ENCODE assay signal across 2 cellular contexts in the genomic region with DNA sequence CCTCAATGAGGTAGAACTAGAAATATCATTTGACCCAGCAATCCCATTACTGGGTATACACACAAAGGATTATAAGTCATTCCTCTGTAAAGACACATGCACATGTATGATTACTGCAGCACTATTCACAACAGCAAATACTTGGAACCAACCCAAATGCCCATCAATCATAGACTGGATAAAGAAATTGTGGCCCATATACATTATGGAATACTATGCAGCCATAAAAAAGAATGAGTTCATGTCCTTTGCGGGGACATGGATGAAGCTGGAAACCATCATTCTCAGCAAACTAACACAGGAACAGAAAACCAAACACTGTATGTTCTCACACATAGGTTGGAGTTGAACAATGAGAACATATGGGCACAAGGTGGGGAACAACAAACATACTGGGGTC.
A peak's percentile ranks its signal among the peaks of the same experiment; 100 is the strongest.
DNase-seq lines count a peak whose midpoint lies in the region; ATAC-seq, FAIRE-seq and TF ChIP-seq lines count a peak whose summit lies in the region.
"Not testable (repeated sequence)": the region's sequence is repeated elsewhere in the genome, so short reads cannot be mapped to it uniquely, and the experiment has no call there.

No MANE protein-coding gene starts in this region.

- not testable (repeated sequence) for BruUV-seq in K562 (replicated peaks; lab: Mats Ljungman, UMichigan)

- FAIRE-seq in K562 (lab: Jason Lieb, UNC) = not testable (repeated sequence)

- not testable (repeated sequence) for H3K9me1 ChIP-seq in K562 (ENCODE audit: control insufficient read depth, insufficient read depth, low read length)

- H3K9me3 ChIP-seq in HEK293 (ENCODE audit: control insufficient read depth, insufficient read depth, low read depth, low read length); K562 (replicated peaks; ENCODE audit: control insufficient read depth, insufficient read depth, low read depth, low read length): not testable (repeated sequence)

- not testable (repeated sequence) for H3K4me1 ChIP-seq in HEK293 (ENCODE audit: control insufficient read depth, insufficient read depth, low read length); K562 (replicated peaks in 1 of 2; ENCODE audit: control insufficient read depth in 2 of 2, insufficient read depth in 2 of 2, low read length in 2 of 2)

- not testable (repeated sequence) for H3K27ac ChIP-seq in HEK293 (ENCODE audit: extremely low read depth, low read depth, low read length); K562 (ENCODE audit: extremely low read depth, low read depth, low read length)

- 33% methylated on average over 1 of the region's 1 CpG for WGBS in K562 (ENCODE audit: insufficient coverage, low coverage, missing lambda C conversion rate)

- CTCF ChIA-PET in HEK293 (lab: Yijun Ruan, JAX); K562 (lab: Yijun Ruan, JAX; ENCODE audit: low intra/inter-chr PET ratio): not testable (repeated sequence)

- POLR2A ChIA-PET in HEK293 (lab: Yijun Ruan, JAX) = not testable (repeated sequence)
- POLR2A ChIA-PET in K562 (lab: Yijun Ruan, JAX) = interaction anchor here (0.9 kb wide), 1 partner anchor 21 kb away, joined by 3 read pairs; no protein-coding TSS in a partner anchor

- not testable (repeated sequence) for H3K4me2 ChIP-seq in K562 (ENCODE audit: insufficient read depth, low read length)

- not testable (repeated sequence) for TF ChIP-seq RAD21 in K562 (CRISPR knock-in tag; conservative IDR thresholded peaks at IDR 0.05 in 1 of 2, IDR thresholded peaks at IDR 0.05 in 1 of 2)

- not testable (repeated sequence) for H2AFZ ChIP-seq in K562 (ENCODE audit: low read depth, low read length)

- not testable (repeated sequence) for H3K79me2 ChIP-seq in K562 (ENCODE audit: control insufficient read depth, insufficient read depth, low read length)

- not testable (repeated sequence) for H4K20me1 ChIP-seq in K562 (replicated peaks; ENCODE audit: control insufficient read depth, insufficient read depth, low read length)

- H3K27me3 ChIP-seq in K562 (ENCODE audit: control insufficient read depth in 2 of 2, insufficient read depth in 2 of 2, low read length in 2 of 2) = peaks cover 7 to 12% of the 10 kb centered on the region in 2 experiments; a peak in 4 of 5 replicates

- not testable (repeated sequence) for H3K9ac ChIP-seq in K562 (ENCODE audit: insufficient read depth in 1 of 2, low read depth in 2 of 2, low read length in 2 of 2)

- TF ChIP-seq CTCF in HEK293 (tag by site-specific recombination; IDR thresholded peaks at IDR 0.05); K562 (IDR thresholded peaks at IDR 0.05 in 2 of 3, conservative IDR thresholded peaks at IDR 0.05 in 1 of 3; ENCODE audit: insufficient read depth in 2 of 3, low read depth in 1 of 3, low read length in 3 of 3): not testable (repeated sequence)

- not testable (repeated sequence) for TF ChIP-seq POLR2A in K562 (conservative IDR thresholded peaks at IDR 0.05)

- not testable (repeated sequence) for DNase-seq in K562 (ENCODE audit: extremely low read depth in 1 of 4, low spot score in 3 of 4)

- in situ Hi-C loops in K562 (cut with MboI) = not testable (repeated sequence)

- TF ChIP-seq EP300 in K562 (IDR thresholded peaks at IDR 0.05; ENCODE audit: low read length) = not testable (repeated sequence)

- not testable (repeated sequence) for ATAC-seq in K562

- intact Hi-C loops in K562 (cut with micrococcal nuclease) = not testable (repeated sequence)

- not testable (repeated sequence) for H3K36me3 ChIP-seq in HEK293 (ENCODE audit: control insufficient read depth in 2 of 2, insufficient read depth in 1 of 2, low read length in 2 of 2); K562 (ENCODE audit: control insufficient read depth, insufficient read depth, low read length)

- not testable (repeated sequence) for H3K4me3 ChIP-seq in HEK293 (ENCODE audit: low read depth, low read length); K562

TF ChIP-seq in HEK293, 187 proteins besides CTCF, POLR2A, EP300 and RAD21:
- TF ChIP-seq ZNF146 (tag by site-specific recombination; IDR thresholded peaks at IDR 0.05) = peak; percentile 79

TF ChIP-seq in K562, 482 proteins besides CTCF, POLR2A, EP300 and RAD21:
- TF ChIP-seq RBM25 (IDR thresholded peaks at IDR 0.05; ENCODE audit: low read depth, low read length, severe bottlenecking) = peak; percentile 20
- peak; percentile 91 for TF ChIP-seq ZNF146 (CRISPR knock-in tag; IDR thresholded peaks at IDR 0.05; ENCODE audit: unreplicated experiment)
- 0 out of 2 replicates have a peak, but pooled peaks have one; percentile 26 for TF ChIP-seq BCOR (IDR thresholded peaks at IDR 0.05)
